ENCODE assay signal across 23 cellular contexts in genomic region chr5:159877087-159877486, GRCh38. TPM values are rescaled to one million over a fixed set of nuclear protein-coding genes. Genes with fewer than 3 reads are reported as not detected.
"Had no signal": no experiment of that assay in that cellular context is flagged by ENCODE, and none has a peak within 500 bp of the region (broad histone marks: within the 10 kb centered on the region; RNA-seq: fewer than 3 reads in every experiment).

No MANE protein-coding gene starts in this region.

- H3K27me3 ChIP-seq: colonic mucosa, sigmoid colon, suprapubic skin, transverse colon had no signal

- H3K36me3 ChIP-seq: colonic mucosa, neutrophil, sigmoid colon, suprapubic skin, transverse colon had no signal

- H3K4me1 ChIP-seq: colonic mucosa had no signal

- H3K4me3 ChIP-seq: colonic mucosa, sigmoid colon, suprapubic skin, transverse colon had no signal

- ATAC-seq: activated CD8-positive, alpha-beta T cell treated with anti-CD3 and anti-CD28 coated beads for 36 hours; activated naive CD8-positive, alpha-beta T cell treated with anti-CD3 and anti-CD28 coated beads, Interleukin-2, amount 50 U/mL, for 24 hours; activated T-cell treated with anti-CD3 and anti-CD28 coated beads, Interleukin-2, amount 50 U/mL, for 4 hours; stimulated activated naive B cell treated with anti-CD40 and anti-IgM and Interleukin-4, amounts not matched to agents 10 μg/mL and 1 μg/mL and 100 μg/mL, for 72 hours; WTC11 had no signal

- DNase-seq: activated CD4-positive, alpha-beta T cell treated with anti-CD3 and anti-CD28 coated beads for 1 hour; activated CD4-positive, alpha-beta T cell treated with anti-CD3 and anti-CD28 coated beads, Interleukin-2, amount 50 U/mL, for 1 hour; activated CD8-positive, alpha-beta T cell treated with anti-CD3 and anti-CD28 coated beads for 36 hours; activated naive CD8-positive, alpha-beta T cell treated with anti-CD3 and anti-CD28 coated beads, Interleukin-2, amount 50 U/mL, for 24 hours; activated T-cell treated with anti-CD3 and anti-CD28 coated beads, Interleukin-2, amount 50 U/mL, for 4 hours; cerebellar nuclear complex; colonic mucosa; effector CD8-positive, alpha-beta T cell; glutamatergic neuron; nephron progenitor cell; sigmoid colon; small intestine; stimulated activated CD4-positive, alpha-beta T cell treated with anti-CD3 and anti-CD28 coated beads, Interleukin-2, amount 100 ng/mL, for 24 hours; stimulated activated naive B cell treated with anti-CD40 and anti-IgM and Interleukin-4, amounts not matched to agents 10 μg/mL and 1 μg/mL and 100 μg/mL, for 72 hours; T-helper 2 cell; transverse colon had no signal

- H3K27ac ChIP-seq: colonic mucosa, neutrophil, suprapubic skin had no signal

- H3K9me3 ChIP-seq: colonic mucosa, neutrophil, sigmoid colon, suprapubic skin, transverse colon had no signal

- FAIRE-seq: endometrium, frontal cortex, keratinocyte, small intestine had no signal

RNA-seq across cellular contexts. Expression of gene ADRA1B, which starts 39.2 kb away (rescaled TPM):
- total RNA-seq: activated CD8-positive, alpha-beta T cell treated with anti-CD3 and anti-CD28 coated beads for 36 hours; activated T-helper 2 cell treated with anti-CD3 and anti-CD28 coated beads, Interferon-gamma antibody, Interleukin-2, Interleukin-4, amounts not matched to agents 10 μg/mL and 5 μg/mL and 100 μg/mL, durations not matched to agents 14 hours and 24 hours and 36 hours had no signal
